In genomic region chr21:33761104-33762036, GRCh38 we compare ENCODE assay signal across 9 cellular contexts.
DNase-seq lines count a peak whose midpoint lies in the region; ATAC-seq, FAIRE-seq and TF ChIP-seq lines count a peak whose summit lies in the region.
"Had no signal": no experiment of that assay in that cellular context is flagged by ENCODE, and none has a peak within 500 bp of the region (broad histone marks: within the 10 kb centered on the region; RNA-seq: fewer than 3 reads in every experiment).

No MANE protein-coding gene starts in this region.

- H3F3A ChIP-seq in Loucy (ENCODE audit: low read depth) = no peaks in the 10 kb centered on the region

- no peaks in the 10 kb centered on the region for H3K9me3 Mint-ChIP-seq in naive thymus-derived CD8-positive, alpha-beta T cell
- H3K9me3 Mint-ChIP-seq in activated T-helper 1 cell treated with anti-CD3 and anti-CD28 coated beads, Interleukin-12 subunit alpha, Interleukin-12 subunit beta, Interleukin-2, Interleukin-4 antibody, amounts not matched to agents 30 ng/mL and 10 ng/mL and 1 ng/mL, durations not matched to agents 14 hours and 24 hours and 36 hours = no peaks in the 10 kb centered on the region

- no peak overlapping the region for H3K27ac Mint-ChIP-seq in naive thymus-derived CD8-positive, alpha-beta T cell
- H3K27ac Mint-ChIP-seq in activated T-helper 1 cell treated with anti-CD3 and anti-CD28 coated beads, Interleukin-12 subunit alpha, Interleukin-12 subunit beta, Interleukin-2, Interleukin-4 antibody, amounts not matched to agents 30 ng/mL and 10 ng/mL and 1 ng/mL, durations not matched to agents 14 hours and 24 hours and 36 hours = no peak overlapping the region
- H3K27ac Mint-ChIP-seq: activated naive CD8-positive, alpha-beta T cell had no signal

- H3K4me1 ChIP-seq in Loucy (ENCODE audit: insufficient read depth, low read length, poor library complexity, severe bottlenecking) = peaks cover 9% of the 10 kb centered on the region
- H3K4me1 ChIP-seq in kidney (ENCODE audit: control insufficient read depth in 1 of 2, insufficient read depth in 1 of 2, low read depth in 1 of 2, low read length in 2 of 2) = peaks cover 0 to 6% of the 10 kb centered on the region in 2 donors
- H3K4me1 ChIP-seq in thyroid gland = peaks cover 22 to 26% of the 10 kb centered on the region in 2 donors

- peak overlapping the region; percentile 95 for H3K27ac ChIP-seq in brain microvascular endothelial cell
- H3K27ac ChIP-seq in kidney (ENCODE audit: low read depth in 2 of 2, low read length in 2 of 2) = peak overlapping the region; percentile 38 to 59
- H3K27ac ChIP-seq in thyroid gland = peak overlapping the region; percentile 22 to 78 (median 56)

- peak overlapping the region; percentile 0; the same call in 1 of the 2 replicates for H2AFZ ChIP-seq in Loucy (ENCODE audit: low read length)

- WGBS in thyroid gland, 2 donors = 57 to 61% methylated on average over 12 of the region's 12 CpGs

- H3K9me3 ChIP-seq in Loucy (ENCODE audit: insufficient read depth, low read depth, low read length) (no peaks in the 10 kb centered on the region), kidney (ENCODE audit: control insufficient read depth in 1 of 2, low read length in 2 of 2) (no peaks in the 10 kb centered on the region), thyroid gland (no peaks in the 10 kb centered on the region)

- H3K4me2 ChIP-seq in Loucy (ENCODE audit: low read depth, low read length, poor library complexity, severe bottlenecking) = no peak overlapping the region

- H3K9ac ChIP-seq in Loucy (ENCODE audit: low read depth, low read length, poor library complexity, severe bottlenecking) = no peak overlapping the region
- H3K9ac ChIP-seq in kidney (ENCODE audit: low read length in 2 of 2) = no peak overlapping the region

- no peak for TF ChIP-seq CTCF in AG09319 (IDR thresholded peaks at IDR 0.05; ENCODE audit: low read depth, low read length)
- TF ChIP-seq CTCF in Loucy (conservative IDR thresholded peaks at IDR 0.05; ENCODE audit: low read length) = no peak
- no peak for TF ChIP-seq CTCF in brain microvascular endothelial cell (IDR thresholded peaks at IDR 0.05; ENCODE audit: low read depth, low read length, missing control alignments)
- no peak for TF ChIP-seq CTCF in kidney (IDR thresholded peaks at IDR 0.05; ENCODE audit: borderline replicate concordance, extremely low read depth, insufficient read depth)
- no peak for TF ChIP-seq CTCF in thyroid gland (IDR thresholded peaks at IDR 0.05)

- FAIRE-seq in kidney (lab: Jason Lieb, UNC) = no peak

- H3K79me2 ChIP-seq in Loucy (ENCODE audit: insufficient read depth, low read length) = no peaks in the 10 kb centered on the region

- DNase-seq in AG09319 (ENCODE audit: extremely low read depth, low read depth) = peak; percentile 83
- DNase-seq in brain microvascular endothelial cell = peak; percentile 95
- no peak for DNase-seq in kidney
- peak; percentile 26 to 59 for DNase-seq in thyroid gland
- DNase-seq in activated CD8-positive, alpha-beta memory T cell treated with anti-CD3 and anti-CD28 coated beads for 24 hours = no peak
- DNase-seq in naive thymus-derived CD8-positive, alpha-beta T cell = no peak
- no peak for DNase-seq in activated T-helper 1 cell treated with anti-CD3 and anti-CD28 coated beads, Interleukin-12 subunit alpha, Interleukin-12 subunit beta, Interleukin-2, Interleukin-4 antibody, amounts not matched to agents 30 ng/mL and 10 ng/mL and 1 ng/mL, durations not matched to agents 14 hours and 24 hours and 36 hours (ENCODE audit: low spot score)

- H3K4me3 Mint-ChIP-seq in naive thymus-derived CD8-positive, alpha-beta T cell = no peak overlapping the region
- H3K4me3 Mint-ChIP-seq in activated T-helper 1 cell treated with anti-CD3 and anti-CD28 coated beads, Interleukin-12 subunit alpha, Interleukin-12 subunit beta, Interleukin-2, Interleukin-4 antibody, amounts not matched to agents 30 ng/mL and 10 ng/mL and 1 ng/mL, durations not matched to agents 14 hours and 24 hours and 36 hours = no peak overlapping the region
- H3K4me3 Mint-ChIP-seq: activated naive CD8-positive, alpha-beta T cell had no signal

- H3K9me2 ChIP-seq in Loucy (replicated peaks; ENCODE audit: low read depth, low read length) = no peaks in the 10 kb centered on the region

- H3K27me3 ChIP-seq in Loucy (ENCODE audit: insufficient read depth, low read length, poor library complexity, severe bottlenecking) = no peaks in the 10 kb centered on the region
- H3K27me3 ChIP-seq in brain microvascular endothelial cell (replicated peaks) = no peaks in the 10 kb centered on the region
- no peaks in the 10 kb centered on the region for H3K27me3 ChIP-seq in thyroid gland

- peaks cover 0 to 12% (median 1%) of the 10 kb centered on the region in 3 donors for H3K36me3 Mint-ChIP-seq in naive thymus-derived CD8-positive, alpha-beta T cell
- H3K36me3 Mint-ChIP-seq in activated T-helper 1 cell treated with anti-CD3 and anti-CD28 coated beads, Interleukin-12 subunit alpha, Interleukin-12 subunit beta, Interleukin-2, Interleukin-4 antibody, amounts not matched to agents 30 ng/mL and 10 ng/mL and 1 ng/mL, durations not matched to agents 14 hours and 24 hours and 36 hours (ENCODE audit: low read depth) = no peaks in the 10 kb centered on the region

- intact Hi-C loops in kidney (cut with DNase I) (no loop called here), thyroid gland (cut with DNase I) (no loop called here)
- intact Hi-C loops in activated T-helper 1 cell treated with anti-CD3 and anti-CD28 coated beads, Interleukin-12 subunit alpha, Interleukin-12 subunit beta, Interleukin-2, Interleukin-4 antibody, amounts not matched to agents 30 ng/mL and 10 ng/mL and 1 ng/mL, durations not matched to agents 14 hours and 24 hours and 36 hours (cut with micrococcal nuclease) = no loop called here

- H4K20me1 ChIP-seq in Loucy (ENCODE audit: insufficient read depth, low read length, poor library complexity, severe bottlenecking) = no peaks in the 10 kb centered on the region

- no peaks in the 10 kb centered on the region for H3K4me1 Mint-ChIP-seq in naive thymus-derived CD8-positive, alpha-beta T cell
- H3K4me1 Mint-ChIP-seq in activated T-helper 1 cell treated with anti-CD3 and anti-CD28 coated beads, Interleukin-12 subunit alpha, Interleukin-12 subunit beta, Interleukin-2, Interleukin-4 antibody, amounts not matched to agents 30 ng/mL and 10 ng/mL and 1 ng/mL, durations not matched to agents 14 hours and 24 hours and 36 hours (ENCODE audit: low read depth) = no peaks in the 10 kb centered on the region

- TF ChIP-seq POLR2A in thyroid gland (IDR thresholded peaks at IDR 0.05) = no peak

- no peaks in the 10 kb centered on the region for H3K27me3 Mint-ChIP-seq in naive thymus-derived CD8-positive, alpha-beta T cell
- no peaks in the 10 kb centered on the region for H3K27me3 Mint-ChIP-seq in activated T-helper 1 cell treated with anti-CD3 and anti-CD28 coated beads, Interleukin-12 subunit alpha, Interleukin-12 subunit beta, Interleukin-2, Interleukin-4 antibody, amounts not matched to agents 30 ng/mL and 10 ng/mL and 1 ng/mL, durations not matched to agents 14 hours and 24 hours and 36 hours (ENCODE audit: insufficient read depth)
- H3K27me3 Mint-ChIP-seq: activated naive CD8-positive, alpha-beta T cell had no signal

- in situ Hi-C loops in brain microvascular endothelial cell (cut with HindIII; ENCODE audit: low pct_ligation_motif_present, low sequenced_read_pairs) = no loop called here

- H3K4me3 ChIP-seq in Loucy (ENCODE audit: low read length, poor library complexity, severe bottlenecking) = no peak overlapping the region
- peak overlapping the region; percentile 33 for H3K4me3 ChIP-seq in brain microvascular endothelial cell (ENCODE audit: low read depth, low read length)
- H3K4me3 ChIP-seq in kidney (ENCODE audit: low read length in 2 of 2) = no peak overlapping the region
- H3K4me3 ChIP-seq in thyroid gland (replicated peaks in 1 of 3) = no peak overlapping the region

- peaks cover 4% of the 10 kb centered on the region; the same call in 1 of the 2 replicates for H3K36me3 ChIP-seq in Loucy (ENCODE audit: insufficient read depth, low read length)
- peaks cover 2% of the 10 kb centered on the region for H3K36me3 ChIP-seq in brain microvascular endothelial cell (replicated peaks)
- peaks cover 2 to 7% of the 10 kb centered on the region in 2 donors for H3K36me3 ChIP-seq in kidney (ENCODE audit: control insufficient read depth in 1 of 2, insufficient read depth in 2 of 2, low read length in 2 of 2)
- peaks cover 0 to 2% of the 10 kb centered on the region in 2 donors for H3K36me3 ChIP-seq in thyroid gland

- no peak for ATAC-seq in naive thymus-derived CD8-positive, alpha-beta T cell

- POLR2A ChIA-PET in naive thymus-derived CD8-positive, alpha-beta T cell (lab: Charles Lee) = no interaction called here

Comparison
In these comparisons a context has a peak if more than half of its experiments do, and no peak if none do; other contexts are left out.
1. DNase-seq: peak in AG09319 (single experiment), brain microvascular endothelial cell (single experiment) and thyroid gland (2 of 2); none in kidney (single experiment), activated CD8-positive, alpha-beta memory T cell treated with anti-CD3 and anti-CD28 coated beads for 24 hours (single experiment), naive thymus-derived CD8-positive, alpha-beta T cell (0 of 10) and activated T-helper 1 cell treated with anti-CD3 and anti-CD28 coated beads, Interleukin-12 subunit alpha, Interleukin-12 subunit beta, Interleukin-2, Interleukin-4 antibody, amounts not matched to agents 30 ng/mL and 10 ng/mL and 1 ng/mL, durations not matched to agents 14 hours and 24 hours and 36 hours (single experiment).
2. Peak in every context shown above with its lines, with median percentiles within 50 percentile points of each other: H3K27ac ChIP-seq.